In genomic region chr6:43630980-43631619, GRCh38 we compare ENCODE assay signal across 12 cellular contexts. TPM values are rescaled to one million over a fixed set of nuclear protein-coding genes. Genes with fewer than 3 reads are reported as not detected.
DNase-seq lines count a peak whose midpoint lies in the region; ATAC-seq and TF ChIP-seq lines count a peak whose summit lies in the region.
"Had no signal": no experiment of that assay in that cellular context is flagged by ENCODE, and none has a peak within 500 bp of the region (broad histone marks: within the 10 kb centered on the region; RNA-seq: fewer than 3 reads in every experiment).

No MANE protein-coding gene starts in this region.

- RAD21 ChIA-PET in HCT116 (lab: Charles Lee; ENCODE audit: low non-redundant PET in 1 of 2, low total read pairs in 2 of 2, uncharacterized antibody in 2 of 2, unreplicated experiment in 2 of 2): no interaction called here

- H3K9me3 ChIP-seq in AG04450 (ENCODE audit: control insufficient read depth, insufficient read depth, low read length) (no peaks in the 10 kb centered on the region; the same call in 1 of the 2 replicates), HCT116 (ENCODE audit: control insufficient read depth in 1 of 2, insufficient read depth in 1 of 2, low read depth in 1 of 2, low read length in 2 of 2) (no peaks in the 10 kb centered on the region), upper lobe of right lung (no peaks in the 10 kb centered on the region)
- H3K9me3 ChIP-seq: body of pancreas, testis had no signal

- H3K4me1 ChIP-seq in HCT116 (ENCODE audit: control insufficient read depth in 1 of 2, insufficient read depth in 2 of 2, low read length in 2 of 2): peaks cover 24 to 47% of the 10 kb centered on the region in 2 experiments
- peaks cover 29% of the 10 kb centered on the region for H3K4me1 ChIP-seq in upper lobe of right lung

- no peak overlapping the region for H2AFZ ChIP-seq in HCT116 (ENCODE audit: low read depth, low read length, poor library complexity, severe bottlenecking)

- peak overlapping the region; percentile 84 for H3K4me2 ChIP-seq in HCT116 (ENCODE audit: low read length)

- H3K36me3 Mint-ChIP-seq in activated B cell treated with CpG ODN at 0.5 μM for 24 hours (ENCODE audit: low read depth) (peaks cover 20% of the 10 kb centered on the region), memory B cell (peaks cover 5% of the 10 kb centered on the region)

- peaks cover 54% of the 10 kb centered on the region for H3K4me1 Mint-ChIP-seq in activated B cell treated with CpG ODN at 0.5 μM for 24 hours
- H3K4me1 Mint-ChIP-seq in memory B cell: peaks cover 40% of the 10 kb centered on the region
- H3K4me1 Mint-ChIP-seq in stimulated activated naive CD8-positive, alpha-beta T cell treated with anti-CD3 and anti-CD28 coated beads, Interleukin-15, amount 100 ng/mL, for 72 hours: peaks cover 51% of the 10 kb centered on the region

- POLR2A ChIA-PET in AG04450 (lab: Yijun Ruan, JAX) (no interaction called here), HCT116 (lab: Charles Lee) (interaction anchor here (2.1 to 3.4 kb wide), 2 partner anchors 13 to 56 kb away, joined by 6 to 43 read pairs; partner anchors contain the start of genes POLH and XPO5), activated B cell treated with CpG ODN at 0.5 μM for 24 hours (lab: Charles Lee) (interaction anchor here (1.0 to 2.4 kb wide), 3 partner anchors 10 to 114 kb away, joined by 3 to 8 read pairs (median 5); partner anchors contain the start of genes POLR1C and YIPF3)

- H3K27ac ChIP-seq in AG04450 (ENCODE audit: low read depth, low read length): peak overlapping the region; percentile 57
- H3K27ac ChIP-seq in HCT116 (ENCODE audit: low read depth, low read length): peak overlapping the region; percentile 86
- no peak overlapping the region for H3K27ac ChIP-seq in upper lobe of right lung

- H3K9me3 Mint-ChIP-seq in activated B cell treated with CpG ODN at 0.5 μM for 24 hours (no peaks in the 10 kb centered on the region), memory B cell (no peaks in the 10 kb centered on the region)
- no peaks in the 10 kb centered on the region for H3K9me3 Mint-ChIP-seq in stimulated activated naive CD8-positive, alpha-beta T cell treated with anti-CD3 and anti-CD28 coated beads, Interleukin-15, amount 100 ng/mL, for 72 hours

- no peaks in the 10 kb centered on the region for H3K27me3 Mint-ChIP-seq in activated B cell treated with CpG ODN at 0.5 μM for 24 hours
- H3K27me3 Mint-ChIP-seq in memory B cell: no peaks in the 10 kb centered on the region
- H3K27me3 Mint-ChIP-seq in stimulated activated naive CD8-positive, alpha-beta T cell treated with anti-CD3 and anti-CD28 coated beads, Interleukin-15, amount 100 ng/mL, for 72 hours: no peaks in the 10 kb centered on the region

- no peak for TF ChIP-seq RAD21 in HCT116 (IDR thresholded peaks at IDR 0.05; ENCODE audit: low read depth)

- H3K27ac Mint-ChIP-seq in activated B cell treated with CpG ODN at 0.5 μM for 24 hours: peak overlapping the region; percentile 74
- H3K27ac Mint-ChIP-seq in memory B cell: peak overlapping the region; percentile 91
- peak overlapping the region in 1 of 2 donors; percentile 66 for H3K27ac Mint-ChIP-seq in stimulated activated naive CD8-positive, alpha-beta T cell treated with anti-CD3 and anti-CD28 coated beads, Interleukin-15, amount 100 ng/mL, for 72 hours

- DNase-seq in AG04450 (ENCODE audit: low read depth, low spot score): no peak
- no peak for DNase-seq in HCT116 (ENCODE audit: low read depth, low spot score)
- DNase-seq in activated B cell treated with CpG ODN at 0.5 μM for 24 hours: no peak
- no peak for DNase-seq in memory B cell (ENCODE audit: low spot score in 2 of 2)
- DNase-seq in stimulated activated naive CD8-positive, alpha-beta T cell treated with anti-CD3 and anti-CD28 coated beads, Interleukin-15, amount 100 ng/mL, for 72 hours: no peak
- DNase-seq in upper lobe of right lung: no peak
- DNase-seq: body of pancreas, DMS79 treated with DMSO at 0.1 percent for 48 hours, NCI-H446, testis had no signal

- no peaks in the 10 kb centered on the region for H3K9me2 ChIP-seq in HCT116 (ENCODE audit: insufficient read depth)

- no peak for TF ChIP-seq POLR2A in HCT116 (IDR thresholded peaks at IDR 0.05; ENCODE audit: borderline replicate concordance, extremely low read depth, insufficient read depth, insufficient read length)

- H3K9ac ChIP-seq in HCT116 (ENCODE audit: low read length): no peak overlapping the region

- H3K4me3 ChIP-seq in AG04450 (ENCODE audit: low read depth, low read length) (no peak overlapping the region), HCT116 (replicated peaks in 1 of 2; ENCODE audit: low read depth in 1 of 2, low read length in 2 of 2) (no peak overlapping the region), upper lobe of right lung (no peak overlapping the region)
- H3K4me3 ChIP-seq: body of pancreas had no signal

- H3K36me3 ChIP-seq in HCT116 (ENCODE audit: control insufficient read depth in 1 of 2, insufficient read depth in 2 of 2, low read length in 2 of 2): peaks cover 0 to 2% of the 10 kb centered on the region in 2 experiments; a peak in 1 of 4 replicates
- peaks cover 2% of the 10 kb centered on the region for H3K36me3 ChIP-seq in upper lobe of right lung

- intact Hi-C loops in HCT116 (cut with micrococcal nuclease) (no loop called here), activated B cell treated with CpG ODN at 0.5 μM for 24 hours (cut with micrococcal nuclease) (no loop called here), upper lobe of right lung (cut with DNase I) (no loop called here)

- TF ChIP-seq CTCF in AG04450 (IDR thresholded peaks at IDR 0.05; ENCODE audit: low read depth, low read length) (no peak), HCT116 (IDR thresholded peaks at IDR 0.05 in 2 of 3, conservative IDR thresholded peaks at IDR 0.05 in 1 of 3; ENCODE audit: borderline replicate concordance in 1 of 3, insufficient read depth in 1 of 3, low read depth in 2 of 3, low read length in 2 of 3) (no peak), activated B cell treated with CpG ODN at 0.5 μM for 24 hours (IDR thresholded peaks at IDR 0.05) (no peak), upper lobe of right lung (IDR thresholded peaks at IDR 0.05) (no peak)

- no peaks in the 10 kb centered on the region for H4K20me1 ChIP-seq in HCT116 (ENCODE audit: insufficient read depth)

- ATAC-seq in HCT116: no peak
- no peak for ATAC-seq in activated B cell treated with CpG ODN at 0.5 μM for 24 hours (ENCODE audit: low read depth)
- no peak for ATAC-seq in memory B cell (ENCODE audit: low read depth)
- no peak for ATAC-seq in stimulated activated naive CD8-positive, alpha-beta T cell treated with anti-CD3 and anti-CD28 coated beads, Interleukin-15, amount 100 ng/mL, for 72 hours
- no peak for ATAC-seq in upper lobe of right lung
- no peak for ATAC-seq in HG02852 (IDR thresholded peaks at IDR 0.05; ENCODE audit: unreplicated experiment)
- ATAC-seq in HG03439 (IDR thresholded peaks at IDR 0.05; ENCODE audit: unreplicated experiment): no peak
- ATAC-seq: body of pancreas had no signal

- H3K27me3 ChIP-seq in AG04450 (ENCODE audit: control insufficient read depth, insufficient read depth, low read length): no peaks in the 10 kb centered on the region
- H3K27me3 ChIP-seq in HCT116 (ENCODE audit: insufficient read depth, low read length): no peaks in the 10 kb centered on the region
- no peaks in the 10 kb centered on the region for H3K27me3 ChIP-seq in upper lobe of right lung
- H3K27me3 ChIP-seq: body of pancreas, testis had no signal

- CTCF ChIA-PET in AG04450 (lab: Charles Lee) (interaction anchor here (1.1 kb wide), 1 partner anchor 35 kb away, joined by 3 read pairs; no protein-coding TSS in a partner anchor), HCT116 (lab: Charles Lee) (no interaction called here), activated B cell treated with CpG ODN at 0.5 μM for 24 hours (lab: Charles Lee) (no interaction called here)

- BruUV-seq in HCT116 (replicated peaks; lab: Mats Ljungman, UMichigan): no TSS peak

- H3K4me3 Mint-ChIP-seq in activated B cell treated with CpG ODN at 0.5 μM for 24 hours (peak overlapping the region; percentile 30), memory B cell (peak overlapping the region; percentile 52)
- H3K4me3 Mint-ChIP-seq in stimulated activated naive CD8-positive, alpha-beta T cell treated with anti-CD3 and anti-CD28 coated beads, Interleukin-15, amount 100 ng/mL, for 72 hours: peak overlapping the region in 1 of 2 donors; percentile 69

- H3K79me2 ChIP-seq in HCT116 (ENCODE audit: insufficient read depth, low read length): peaks cover 25% of the 10 kb centered on the region

TF ChIP-seq in HCT116, 20 proteins besides CTCF, POLR2A, EP300 and RAD21:
- no peak for TF ChIP-seq TCF7L2 (IDR thresholded peaks at IDR 0.05; ENCODE audit: borderline replicate concordance, extremely low read depth, insufficient read depth, insufficient read length)

RNA-seq across cellular contexts. Expression of gene GTPBP2, which starts 2.0 kb away (rescaled TPM):
- 60.8 and 72.5 TPM in 2 replicates for polyA plus RNA-seq in AG04450 (2011; rRNA removed)
- polyA minus RNA-seq in AG04450 (2011; rRNA and poly(A)+ RNA removed): 72.9 and 93.6 TPM in 2 replicates
- total RNA-seq in HCT116 (2021; ENCODE audit: unreplicated experiment): 98.0 TPM
- 154 and 183 TPM in 2 replicates for polyA plus RNA-seq in HCT116 (2012)
- 75.7 and 81.4 TPM in 2 replicates for total RNA-seq in activated B cell treated with CpG ODN at 0.5 μM for 24 hours
- total RNA-seq in upper lobe of right lung: 85.7 TPM

RNA-seq across cellular contexts. Expression of gene MAD2L1BP, which starts 4.5 kb away (rescaled TPM):
- 37.1 and 39.3 TPM in 2 replicates for polyA plus RNA-seq in AG04450 (2011; rRNA removed)
- 36.4 and 41.9 TPM in 2 replicates for polyA minus RNA-seq in AG04450 (2011; rRNA and poly(A)+ RNA removed)
- total RNA-seq in HCT116 (2021; ENCODE audit: unreplicated experiment): 36.6 TPM
- 29.2 and 35.3 TPM in 2 replicates for polyA plus RNA-seq in HCT116 (2012)
- 40.1 and 40.5 TPM in 2 replicates for total RNA-seq in activated B cell treated with CpG ODN at 0.5 μM for 24 hours
- total RNA-seq in upper lobe of right lung: 18.5 TPM

RNA-seq across cellular contexts. Expression of gene RSPH9, which starts 13.7 kb away (rescaled TPM):
- 0.37 and 0.51 TPM in 2 replicates for polyA plus RNA-seq in AG04450 (2011; rRNA removed)
- 0.14 and 0.17 TPM in 2 replicates for polyA minus RNA-seq in AG04450 (2011; rRNA and poly(A)+ RNA removed)
- not detected for total RNA-seq in HCT116 (2021; ENCODE audit: unreplicated experiment)
- 0.14 and 0.20 TPM in 2 replicates for polyA plus RNA-seq in HCT116 (2012)
- 0.17 TPM in 1 of 2 replicates, not detected in the other for total RNA-seq in activated B cell treated with CpG ODN at 0.5 μM for 24 hours
- total RNA-seq in upper lobe of right lung: 0.20 TPM
- total RNA-seq: body of pancreas had no signal

RNA-seq across cellular contexts. Expression of gene POLH, which starts 55.1 kb away (rescaled TPM):
- polyA plus RNA-seq in AG04450 (2011; rRNA removed): 22.1 and 26.6 TPM in 2 replicates
- 36.5 and 37.1 TPM in 2 replicates for polyA minus RNA-seq in AG04450 (2011; rRNA and poly(A)+ RNA removed)
- total RNA-seq in HCT116 (2021; ENCODE audit: unreplicated experiment) (20.6 TPM), activated B cell treated with CpG ODN at 0.5 μM for 24 hours (23.3 and 26.5 TPM in 2 replicates), upper lobe of right lung (21.4 TPM)
- 17.3 and 26.2 TPM in 2 replicates for polyA plus RNA-seq in HCT116 (2012)

RNA-seq across cellular contexts. Expression of gene XPO5, which starts 55.3 kb away (rescaled TPM):
- polyA plus RNA-seq in AG04450 (2011; rRNA removed): 28.4 and 31.5 TPM in 2 replicates
- 45.1 and 46.8 TPM in 2 replicates for polyA minus RNA-seq in AG04450 (2011; rRNA and poly(A)+ RNA removed)
- total RNA-seq in HCT116 (2021; ENCODE audit: unreplicated experiment) (77.4 TPM), activated B cell treated with CpG ODN at 0.5 μM for 24 hours (54.4 and 59.4 TPM in 2 replicates), upper lobe of right lung (36.9 TPM)
- 34.6 and 36.6 TPM in 2 replicates for polyA plus RNA-seq in HCT116 (2012)
